In genomic region chr2:148540022-148540421, GRCh38 we compare ENCODE assay signal across 13 cellular contexts.
DNase-seq lines count a peak whose midpoint lies in the region; ATAC-seq and TF ChIP-seq lines count a peak whose summit lies in the region.
"Had no signal": no experiment of that assay in that cellular context is flagged by ENCODE, and none has a peak within 500 bp of the region (broad histone marks: within the 10 kb centered on the region; RNA-seq: fewer than 3 reads in every experiment).

No MANE protein-coding gene starts in this region.

- no peaks in the 10 kb centered on the region for H3K36me3 ChIP-seq in DND-41 (ENCODE audit: insufficient read depth, low read length)
- H3K36me3 ChIP-seq in effector memory CD4-positive, alpha-beta T cell (ENCODE audit: control insufficient read depth, insufficient read depth, low read length) = no peaks in the 10 kb centered on the region
- H3K36me3 ChIP-seq: transverse colon had no signal

- no peak for TF ChIP-seq CTCF in DND-41 (IDR thresholded peaks at IDR 0.05; ENCODE audit: borderline replicate concordance, extremely low read depth, low read length, poor library complexity, severe bottlenecking)

- peaks cover 6% of the 10 kb centered on the region for H3K36me3 Mint-ChIP-seq in activated naive CD8-positive, alpha-beta T cell treated with anti-CD3 and anti-CD28 coated beads, Interleukin-2, amount 10 ng/mL, durations not matched to agents 7 days and 5 days

- no peak overlapping the region for H3K4me2 ChIP-seq in DND-41 (ENCODE audit: insufficient read depth, low read length)

- POLR2A ChIA-PET in activated naive CD8-positive, alpha-beta T cell treated with anti-CD3 and anti-CD28 coated beads, Interleukin-2, amount 10 ng/mL, durations not matched to agents 7 days and 5 days (lab: Charles Lee) = interaction anchor here (0.9 to 1.8 kb wide), 4 partner anchors 12 to 519 kb away, joined by 3 to 18 read pairs (median 5); partner anchors contain the start of genes MBD5 and ORC4

- peak overlapping the region; percentile 77 for H3K27ac Mint-ChIP-seq in activated naive CD8-positive, alpha-beta T cell treated with anti-CD3 and anti-CD28 coated beads, Interleukin-2, amount 10 ng/mL, durations not matched to agents 7 days and 5 days

- H3K4me3 ChIP-seq in DND-41 (ENCODE audit: low read depth in 1 of 2, low read length in 2 of 2) = no peak overlapping the region
- H3K4me3 ChIP-seq in effector memory CD4-positive, alpha-beta T cell (ENCODE audit: insufficient read depth, low read depth, low read length, poor library complexity, severe bottlenecking) = no peak overlapping the region
- H3K4me3 ChIP-seq: psoas muscle, transverse colon had no signal

- no peak overlapping the region for H3K27ac ChIP-seq in DND-41 (ENCODE audit: low read length)
- H3K27ac ChIP-seq in effector memory CD4-positive, alpha-beta T cell (ENCODE audit: insufficient read depth, low read length, poor library complexity, severe bottlenecking) = no peak overlapping the region
- H3K27ac ChIP-seq: psoas muscle, transverse colon had no signal

- no peak overlapping the region for H2AFZ ChIP-seq in DND-41 (ENCODE audit: low read depth, low read length)

- H3K27me3 Mint-ChIP-seq in activated naive CD8-positive, alpha-beta T cell treated with anti-CD3 and anti-CD28 coated beads, Interleukin-2, amount 10 ng/mL, durations not matched to agents 7 days and 5 days = no peaks in the 10 kb centered on the region

- DNase-seq in DND-41 (no peak), inferior parietal cortex (ENCODE audit: extremely low spot score) (no peak), HuH-7 (ENCODE audit: low spot score) (no peak)
- peak; percentile 49 for DNase-seq in activated naive CD8-positive, alpha-beta T cell treated with anti-CD3 and anti-CD28 coated beads, Interleukin-2, amount 10 ng/mL, durations not matched to agents 7 days and 5 days
- DNase-seq in effector memory CD4-positive, alpha-beta T cell = no peak
- DNase-seq: amniotic stem cell, COR-L47, NCI-H226, psoas muscle, transverse colon had no signal

- H3K4me1 Mint-ChIP-seq in activated naive CD8-positive, alpha-beta T cell treated with anti-CD3 and anti-CD28 coated beads, Interleukin-2, amount 10 ng/mL, durations not matched to agents 7 days and 5 days = peaks cover 25% of the 10 kb centered on the region

- H3K4me3 Mint-ChIP-seq in activated naive CD8-positive, alpha-beta T cell treated with anti-CD3 and anti-CD28 coated beads, Interleukin-2, amount 10 ng/mL, durations not matched to agents 7 days and 5 days = peak overlapping the region; percentile 67

- no peaks in the 10 kb centered on the region for H3K27me3 ChIP-seq in DND-41 (ENCODE audit: insufficient read depth, low read length, poor library complexity)
- no peaks in the 10 kb centered on the region for H3K27me3 ChIP-seq in effector memory CD4-positive, alpha-beta T cell (replicated peaks; ENCODE audit: control insufficient read depth, insufficient read depth, low read length, poor library complexity, severe bottlenecking)
- H3K27me3 ChIP-seq: transverse colon had no signal

- H3K9me3 Mint-ChIP-seq in activated naive CD8-positive, alpha-beta T cell treated with anti-CD3 and anti-CD28 coated beads, Interleukin-2, amount 10 ng/mL, durations not matched to agents 7 days and 5 days = no peaks in the 10 kb centered on the region

- 0 out of 3 replicates have a peak, but pooled peaks have one; percentile 56 for ATAC-seq in DND-41 (ENCODE audit: insufficient read depth, low read depth)
- ATAC-seq in GM19395 (IDR thresholded peaks at IDR 0.05; ENCODE audit: unreplicated experiment) = peak; percentile 84
- peak; percentile 68 for ATAC-seq in HG03280 (IDR thresholded peaks at IDR 0.05; ENCODE audit: unreplicated experiment)
- ATAC-seq in activated naive CD8-positive, alpha-beta T cell treated with anti-CD3 and anti-CD28 coated beads, Interleukin-2, amount 10 ng/mL, durations not matched to agents 7 days and 5 days (ENCODE audit: low read depth) = peak; percentile 82
- ATAC-seq in GM19035 (IDR thresholded peaks at IDR 0.05; ENCODE audit: unreplicated experiment) = no peak
- ATAC-seq: psoas muscle had no signal

- no peaks in the 10 kb centered on the region for H3K9me3 ChIP-seq in DND-41 (ENCODE audit: insufficient read depth, low read length, severe bottlenecking)
- no peaks in the 10 kb centered on the region for H3K9me3 ChIP-seq in effector memory CD4-positive, alpha-beta T cell (ENCODE audit: control insufficient read depth, low read length)
- H3K9me3 ChIP-seq: psoas muscle, transverse colon had no signal

- H3K9ac ChIP-seq in DND-41 (ENCODE audit: low read depth, low read length) = no peak overlapping the region

- no peaks in the 10 kb centered on the region for H4K20me1 ChIP-seq in DND-41 (ENCODE audit: insufficient read depth, low read length)

- H3K79me2 ChIP-seq in DND-41 (ENCODE audit: insufficient read depth, low read length) = no peaks in the 10 kb centered on the region

- no peaks in the 10 kb centered on the region for H3K4me1 ChIP-seq in DND-41 (ENCODE audit: insufficient read depth, low read length)
- H3K4me1 ChIP-seq in effector memory CD4-positive, alpha-beta T cell (ENCODE audit: control insufficient read depth, insufficient read depth, low read length, poor library complexity, severe bottlenecking) = peaks cover 13% of the 10 kb centered on the region
- H3K4me1 ChIP-seq: psoas muscle, transverse colon had no signal
